17 cellular contexts compared by ENCODE assay signal in genomic region chr18:55351220-55351619, GRCh38.
DNase-seq lines count a peak whose midpoint lies in the region; ATAC-seq, FAIRE-seq and TF ChIP-seq lines count a peak whose summit lies in the region.
"Had no signal": no experiment of that assay in that cellular context is flagged by ENCODE, and none has a peak within 500 bp of the region (broad histone marks: within the 10 kb centered on the region; RNA-seq: fewer than 3 reads in every experiment).

No MANE protein-coding gene starts in this region.

- H3K4me2 ChIP-seq in astrocyte (ENCODE audit: low read length), result peak overlapping the region; percentile 71

- peaks cover 25% of the 10 kb centered on the region for H3K79me2 ChIP-seq in astrocyte (ENCODE audit: insufficient read depth, low read length)

- H3K4me3 ChIP-seq in astrocyte (ENCODE audit: insufficient read depth, low read depth, low read length), result no peak overlapping the region
- H3K4me3 ChIP-seq in fibroblast of villous mesenchyme (ENCODE audit: low read depth, low read length), result no peak overlapping the region
- H3K4me3 ChIP-seq: upper lobe of right lung had no signal

- H3K36me3 ChIP-seq in astrocyte (ENCODE audit: insufficient read depth, low read length), result no peaks in the 10 kb centered on the region
- H3K36me3 ChIP-seq: upper lobe of right lung, WERI-Rb-1 had no signal

- H3K27me3 Mint-ChIP-seq in astrocyte (ENCODE audit: low read depth, unreplicated experiment) (no peaks in the 10 kb centered on the region), progenitor cell of endocrine pancreas (no peaks in the 10 kb centered on the region)
- H3K27me3 Mint-ChIP-seq in activated CD8-positive, alpha-beta T cell treated with anti-CD3 and anti-CD28 coated beads, Interleukin-2, amount 10 ng/mL, durations not matched to agents 7 days and 5 days (ENCODE audit: low read depth), result peaks cover 8% of the 10 kb centered on the region

- no peaks in the 10 kb centered on the region for H3K9me3 ChIP-seq in astrocyte (ENCODE audit: insufficient read depth, low read depth, low read length)
- H3K9me3 ChIP-seq: upper lobe of right lung had no signal

- peak overlapping the region; percentile 78 for H3K27ac Mint-ChIP-seq in astrocyte (ENCODE audit: unreplicated experiment)
- H3K27ac Mint-ChIP-seq in progenitor cell of endocrine pancreas, result peak overlapping the region; percentile 29
- no peak overlapping the region for H3K27ac Mint-ChIP-seq in activated CD8-positive, alpha-beta T cell treated with anti-CD3 and anti-CD28 coated beads, Interleukin-2, amount 10 ng/mL, durations not matched to agents 7 days and 5 days

- peak overlapping the region; percentile 1 for H3K4me3 Mint-ChIP-seq in astrocyte (ENCODE audit: unreplicated experiment)
- H3K4me3 Mint-ChIP-seq in progenitor cell of endocrine pancreas (ENCODE audit: low read depth), result no peak overlapping the region
- no peak overlapping the region for H3K4me3 Mint-ChIP-seq in activated CD8-positive, alpha-beta T cell treated with anti-CD3 and anti-CD28 coated beads, Interleukin-2, amount 10 ng/mL, durations not matched to agents 7 days and 5 days

- POLR2A ChIA-PET in activated CD8-positive, alpha-beta T cell treated with anti-CD3 and anti-CD28 coated beads, Interleukin-2, amount 10 ng/mL, durations not matched to agents 7 days and 5 days (lab: Charles Lee), result no interaction called here

- no peaks in the 10 kb centered on the region for H4K20me1 ChIP-seq in astrocyte (ENCODE audit: insufficient read depth, low read length)

- FAIRE-seq in astrocyte (lab: Jason Lieb, UNC), result no peak
- FAIRE-seq in frontal cortex (lab: Jason Lieb, UNC), result no peak
- FAIRE-seq: keratinocyte had no signal

- peak overlapping the region; percentile 4 for H2AFZ ChIP-seq in astrocyte (ENCODE audit: low read depth, low read length)

- DNase-seq in EH (ENCODE audit: low read depth) (peak; percentile 50), astrocyte (ENCODE audit: low read depth) (peak; percentile 69), fibroblast of villous mesenchyme (ENCODE audit: low read depth) (peak; percentile 8), progenitor cell of endocrine pancreas (ENCODE audit: low spot score, unreplicated experiment) (no peak), frontal cortex (ENCODE audit: low spot score in 2 of 2) (no peak), GOT3 (lab: John Stamatoyannopoulos, UW) (no peak)
- no peak for DNase-seq in activated CD8-positive, alpha-beta T cell treated with anti-CD3 and anti-CD28 coated beads, Interleukin-2, amount 10 ng/mL, durations not matched to agents 7 days and 5 days
- DNase-seq: activated effector memory CD4-positive, alpha-beta T cell treated with anti-CD3 and anti-CD28 coated beads, Interleukin-2, amount 50 U/mL, for 16 hours; DMS 273 treated with DMSO at 0.1 percent for 48 hours; effector CD8-positive, alpha-beta T cell; NCI-H1930; NCI-H748 treated with DMSO at 0.1 percent for 48 hours; stimulated activated CD4-positive, alpha-beta T cell treated with anti-CD3 and anti-CD28 coated beads, Interleukin-2, amount 100 ng/mL, for 48 hours; upper lobe of right lung; WERI-Rb-1 had no signal

- H3K27me3 ChIP-seq in astrocyte (ENCODE audit: insufficient read depth, low read length), result no peaks in the 10 kb centered on the region
- H3K27me3 ChIP-seq: upper lobe of right lung had no signal

- peaks cover 34% of the 10 kb centered on the region for H3K4me1 ChIP-seq in astrocyte (ENCODE audit: insufficient read depth, low read length)

- H3K9me3 Mint-ChIP-seq in astrocyte (ENCODE audit: unreplicated experiment) (no peaks in the 10 kb centered on the region), progenitor cell of endocrine pancreas (ENCODE audit: low read depth) (no peaks in the 10 kb centered on the region)
- no peaks in the 10 kb centered on the region for H3K9me3 Mint-ChIP-seq in activated CD8-positive, alpha-beta T cell treated with anti-CD3 and anti-CD28 coated beads, Interleukin-2, amount 10 ng/mL, durations not matched to agents 7 days and 5 days (ENCODE audit: insufficient read depth)

- H3K4me1 Mint-ChIP-seq in astrocyte (ENCODE audit: low read depth, unreplicated experiment) (peaks cover 50% of the 10 kb centered on the region), progenitor cell of endocrine pancreas (ENCODE audit: low read depth) (peaks cover 35% of the 10 kb centered on the region)
- no peaks in the 10 kb centered on the region for H3K4me1 Mint-ChIP-seq in activated CD8-positive, alpha-beta T cell treated with anti-CD3 and anti-CD28 coated beads, Interleukin-2, amount 10 ng/mL, durations not matched to agents 7 days and 5 days (ENCODE audit: low read depth)

- peak overlapping the region; percentile 50 for H3K9ac ChIP-seq in astrocyte (ENCODE audit: low read length)

- peak overlapping the region; percentile 37 for H3K27ac ChIP-seq in astrocyte (ENCODE audit: low read depth, low read length)
- H3K27ac ChIP-seq: upper lobe of right lung, WERI-Rb-1 had no signal

- no peak for ATAC-seq in activated CD8-positive, alpha-beta T cell treated with anti-CD3 and anti-CD28 coated beads, Interleukin-2, amount 10 ng/mL, durations not matched to agents 7 days and 5 days
- no peak for ATAC-seq in HG03520 (IDR thresholded peaks at IDR 0.05; ENCODE audit: unreplicated experiment)
- ATAC-seq: upper lobe of right lung had no signal

- TF ChIP-seq CTCF in astrocyte (IDR thresholded peaks at IDR 0.05; ENCODE audit: insufficient read depth, low read depth, low read length) (no peak), fibroblast of villous mesenchyme (IDR thresholded peaks at IDR 0.05; ENCODE audit: insufficient read depth, low read depth, low read length) (no peak), progenitor cell of endocrine pancreas (IDR thresholded peaks at IDR 0.05; ENCODE audit: unreplicated experiment) (no peak)

- CTCF ChIA-PET in activated CD8-positive, alpha-beta T cell treated with anti-CD3 and anti-CD28 coated beads, Interleukin-2, amount 10 ng/mL, durations not matched to agents 7 days and 5 days (lab: Charles Lee), result no interaction called here

- H3K36me3 Mint-ChIP-seq in astrocyte (ENCODE audit: low read depth, unreplicated experiment) (peaks cover 7% of the 10 kb centered on the region), progenitor cell of endocrine pancreas (ENCODE audit: insufficient read depth) (peaks cover 1% of the 10 kb centered on the region)
- H3K36me3 Mint-ChIP-seq in activated CD8-positive, alpha-beta T cell treated with anti-CD3 and anti-CD28 coated beads, Interleukin-2, amount 10 ng/mL, durations not matched to agents 7 days and 5 days (ENCODE audit: low read depth), result no peaks in the 10 kb centered on the region

Comparison
In these comparisons a context has a peak if more than half of its experiments do, and no peak if none do; other contexts are left out.
1. DNase-seq: peak in EH (single experiment), astrocyte (single experiment) and fibroblast of villous mesenchyme (single experiment); none in progenitor cell of endocrine pancreas (single experiment), frontal cortex (0 of 2), GOT3 (single experiment) and activated CD8-positive, alpha-beta T cell treated with anti-CD3 and anti-CD28 coated beads, Interleukin-2, amount 10 ng/mL, durations not matched to agents 7 days and 5 days (single experiment).